19 cellular contexts compared by ENCODE assay signal in genomic region chr18:77482190-77482928, GRCh38.
DNase-seq lines count a peak whose midpoint lies in the region; ATAC-seq and TF ChIP-seq lines count a peak whose summit lies in the region.
"Had no signal": no experiment of that assay in that cellular context is flagged by ENCODE, and none has a peak within 500 bp of the region (broad histone marks: within the 10 kb centered on the region; RNA-seq: fewer than 3 reads in every experiment).

No MANE protein-coding gene starts in this region.

- no peak overlapping the region for H3K27ac Mint-ChIP-seq in immature natural killer cell
- H3K27ac Mint-ChIP-seq: GM23338, T-cell had no signal

- H3K27ac ChIP-seq in ACC112 (ENCODE audit: low read depth, low read length) = peak overlapping the region; percentile 58
- H3K27ac ChIP-seq: C4-2B, SK-N-MC had no signal

- no peak for TF ChIP-seq CTCF in choroid plexus epithelial cell (conservative IDR thresholded peaks at IDR 0.05; ENCODE audit: low read depth, low read length)

- no peak overlapping the region for H3K4me3 Mint-ChIP-seq in activated T-cell treated with anti-CD3 and anti-CD28 coated beads, Interleukin-2, amount 50 U/mL, for 4 hours
- no peak overlapping the region for H3K4me3 Mint-ChIP-seq in immature natural killer cell
- H3K4me3 Mint-ChIP-seq: GM23338, T-cell had no signal

- peaks cover 2% of the 10 kb centered on the region for H3K27me3 Mint-ChIP-seq in activated T-cell treated with anti-CD3 and anti-CD28 coated beads, Interleukin-2, amount 50 U/mL, for 4 hours (ENCODE audit: low read depth)
- peaks cover 0 to 21% (median 0%) of the 10 kb centered on the region in 3 donors for H3K27me3 Mint-ChIP-seq in immature natural killer cell (ENCODE audit: low read depth in 3 of 3)

- peaks cover 27% of the 10 kb centered on the region for H3K4me1 ChIP-seq in ACC112 (ENCODE audit: control insufficient read depth, insufficient read depth, low read length, unreplicated experiment)

- DNase-seq in NCI-H1436 treated with DMSO at 0.1 percent for 48 hours (lab: John Stamatoyannopoulos, UW) (peak; percentile 17), NCI-H748 treated with DMSO at 0.1 percent for 48 hours (lab: John Stamatoyannopoulos, UW) (peak; percentile 72), choroid plexus epithelial cell (ENCODE audit: low read depth) (peak; percentile 66), immature natural killer cell (no peak)
- no peak for DNase-seq in activated T-cell treated with anti-CD3 and anti-CD28 coated beads, Interleukin-2, amount 50 U/mL, for 4 hours
- DNase-seq: DMS79 treated with DMSO at 0.1 percent for 48 hours, GDM1, KG1, MG63, NCI-H1092 treated with DMSO at 0.1 percent for 48 hours, NCI-H2081 treated with DMSO at 0.1 percent for 48 hours, PC-3, T-cell had no signal

- no peaks in the 10 kb centered on the region for H3K79me2 ChIP-seq in ACC112 (ENCODE audit: control insufficient read depth, insufficient read depth, low read length, unreplicated experiment)

- no peaks in the 10 kb centered on the region for H3K4me1 Mint-ChIP-seq in activated T-cell treated with anti-CD3 and anti-CD28 coated beads, Interleukin-2, amount 50 U/mL, for 4 hours (ENCODE audit: low read depth)
- no peaks in the 10 kb centered on the region for H3K4me1 Mint-ChIP-seq in immature natural killer cell
- H3K4me1 Mint-ChIP-seq: T-cell had no signal

- ATAC-seq in activated T-cell treated with anti-CD3 and anti-CD28 coated beads, Interleukin-2, amount 50 U/mL, for 4 hours = no peak
- ATAC-seq in HG02678 (IDR thresholded peaks at IDR 0.05; ENCODE audit: unreplicated experiment) (no peak), GM18909 (IDR thresholded peaks at IDR 0.05; ENCODE audit: poor library complexity, unreplicated experiment) (no peak)
- ATAC-seq: GM23338, PC-3, T-cell had no signal

- H3K9me3 Mint-ChIP-seq in activated T-cell treated with anti-CD3 and anti-CD28 coated beads, Interleukin-2, amount 50 U/mL, for 4 hours = peaks cover 2% of the 10 kb centered on the region
- no peaks in the 10 kb centered on the region for H3K9me3 Mint-ChIP-seq in immature natural killer cell

- no peaks in the 10 kb centered on the region for H3K36me3 ChIP-seq in ACC112 (ENCODE audit: insufficient read depth, low read length)
- H3K36me3 ChIP-seq: MG63 had no signal

- H3K36me3 Mint-ChIP-seq in activated T-cell treated with anti-CD3 and anti-CD28 coated beads, Interleukin-2, amount 50 U/mL, for 4 hours (ENCODE audit: insufficient read depth) = no peaks in the 10 kb centered on the region
- H3K36me3 Mint-ChIP-seq in immature natural killer cell = no peaks in the 10 kb centered on the region
- H3K36me3 Mint-ChIP-seq: T-cell had no signal

- no peaks in the 10 kb centered on the region for H3K27me3 ChIP-seq in ACC112 (ENCODE audit: insufficient read depth, low read length)
- H3K27me3 ChIP-seq: MG63 had no signal

- no peak overlapping the region for H2AFZ ChIP-seq in ACC112 (ENCODE audit: low read length, unreplicated experiment)
- H2AFZ ChIP-seq: GM23338 had no signal

- H3K4me3 ChIP-seq in ACC112 (ENCODE audit: low read depth, low read length) (no peak overlapping the region), choroid plexus epithelial cell (ENCODE audit: low read depth, low read length) (no peak overlapping the region)
- H3K4me3 ChIP-seq: GM23338, MG63, SK-N-MC had no signal

Comparison
In these comparisons a context has a peak if more than half of its experiments do, and no peak if none do; other contexts are left out.
1. DNase-seq: peak in NCI-H1436 treated with DMSO at 0.1 percent for 48 hours (single experiment), NCI-H748 treated with DMSO at 0.1 percent for 48 hours (single experiment) and choroid plexus epithelial cell (single experiment); none in activated T-cell treated with anti-CD3 and anti-CD28 coated beads, Interleukin-2, amount 50 U/mL, for 4 hours (single experiment) and immature natural killer cell (0 of 3).